Comparison of ENCODE assay signal across 1 cellular context in the genomic region with DNA sequence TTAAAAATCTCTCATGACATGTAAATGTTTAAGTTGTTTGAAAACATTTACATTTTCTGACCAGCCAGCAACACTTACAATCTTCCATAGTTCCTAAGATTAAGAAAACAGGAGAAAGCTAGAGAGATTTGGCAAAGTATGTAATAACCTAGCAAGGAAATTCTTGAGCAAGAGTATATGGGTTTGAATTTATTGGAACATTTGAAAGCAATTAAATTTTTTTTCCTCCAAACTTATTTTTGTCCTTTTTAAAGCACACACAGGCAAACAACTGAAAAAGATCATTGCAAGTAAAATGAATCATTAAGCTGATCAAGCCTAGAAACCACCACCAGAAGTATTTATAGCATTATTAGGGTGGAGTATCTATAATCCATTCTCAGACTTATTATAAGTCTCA.
TF ChIP-seq lines count a peak whose summit lies in the region.

No MANE protein-coding gene starts in this region.

TF ChIP-seq in GM12878, 131 proteins besides CTCF, POLR2A, EP300 and RAD21:
- TF ChIP-seq NFXL1 (IDR thresholded peaks at IDR 0.05; ENCODE audit: borderline replicate concordance): peak; percentile 17; the same call in 1 of the 2 replicates
- no peak for TF ChIP-seq HDGF (IDR thresholded peaks at IDR 0.05)
